In genomic region chr15:90214553-90215205, GRCh38 we compare ENCODE assay signal across 10 cellular contexts. TPM values are rescaled to one million over a fixed set of nuclear protein-coding genes. Genes with fewer than 3 reads are reported as not detected.
A peak's percentile ranks its signal among the peaks of the same experiment; 100 is the strongest.
DNase-seq lines count a peak whose midpoint lies in the region; ATAC-seq and TF ChIP-seq lines count a peak whose summit lies in the region.
"Had no signal": no experiment of that assay in that cellular context is flagged by ENCODE, and none has a peak within 500 bp of the region (broad histone marks: within the 10 kb centered on the region; RNA-seq: fewer than 3 reads in every experiment).

No MANE protein-coding gene starts in this region.

- TF ChIP-seq CTCF in right atrium auricular region (IDR thresholded peaks at IDR 0.05): no peak
- peak; percentile 39 for TF ChIP-seq CTCF in fibroblast of the aortic adventitia (IDR thresholded peaks at IDR 0.05; ENCODE audit: insufficient read depth, low read length)
- peak in 3 of 6 experiments; percentile 20 to 40 (median 21) for TF ChIP-seq CTCF in thyroid gland (IDR thresholded peaks at IDR 0.05)
- TF ChIP-seq CTCF in GM20000 (IDR thresholded peaks at IDR 0.05; ENCODE audit: extremely low read depth, missing control alignments): no peak

- H3K36me3 ChIP-seq in right atrium auricular region (peaks cover 9% of the 10 kb centered on the region), thyroid gland (peaks cover 0 to 8% of the 10 kb centered on the region in 2 donors)

- DNase-seq in cardiac septum (ENCODE audit: low spot score) (peak; percentile 6), right atrium auricular region (ENCODE audit: low spot score) (no peak), RPMI7951 (ENCODE audit: low read depth) (peak; percentile 36), fibroblast of the aortic adventitia (ENCODE audit: low read depth) (no peak), thyroid gland (peak; percentile 61 to 74), GM20000 (ENCODE audit: low spot score) (no peak), posterior vena cava (ENCODE audit: low spot score) (no peak)
- DNase-seq: CD4-positive, alpha-beta T cell had no signal

- intact Hi-C loops in cardiac septum (cut with DNase I) (no loop called here), thyroid gland (cut with DNase I) (no loop called here), posterior vena cava (cut with DNase I) (no loop called here)

- H3K9me3 ChIP-seq in right atrium auricular region: no peaks in the 10 kb centered on the region
- no peaks in the 10 kb centered on the region for H3K9me3 ChIP-seq in thyroid gland

- no peaks in the 10 kb centered on the region for H3K27me3 ChIP-seq in right atrium auricular region
- H3K27me3 ChIP-seq in thyroid gland: no peaks in the 10 kb centered on the region

- TF ChIP-seq POLR2A in thyroid gland (IDR thresholded peaks at IDR 0.05): no peak

- H3K4me3 ChIP-seq in right atrium auricular region: no peak overlapping the region
- no peak overlapping the region for H3K4me3 ChIP-seq in fibroblast of the aortic adventitia (ENCODE audit: low read depth, low read length)
- H3K4me3 ChIP-seq in thyroid gland (replicated peaks in 1 of 3): no peak overlapping the region

- 54% methylated on average over 8 of the region's 8 CpGs for WGBS in thyroid gland, 2 donors

- H3K27ac ChIP-seq in right atrium auricular region (no peak overlapping the region), thyroid gland (peak overlapping the region; percentile 82 to 95 (median 85))
- H3K27ac ChIP-seq: HL-60 had no signal

- ATAC-seq in GM21723 (IDR thresholded peaks at IDR 0.05; ENCODE audit: unreplicated experiment): no peak

- H3K4me1 ChIP-seq in right atrium auricular region (peaks cover 0 to 43% of the 10 kb centered on the region in 2 donors), thyroid gland (peaks cover 55 to 67% of the 10 kb centered on the region in 2 donors)

RNA-seq across cellular contexts. Expression of gene SEMA4B, which starts 13.5 kb away (rescaled TPM):
- total RNA-seq in cardiac septum: 21.2 TPM
- total RNA-seq in right atrium auricular region: 10 to 100 TPM; 22.1 to 31.6 TPM
- total RNA-seq in RPMI7951 (2014; rRNA removed; shearing (Covaris generic)): 18.1 and 20.9 TPM in 2 replicates
- total RNA-seq in fibroblast of the aortic adventitia (ENCODE audit: low replicate concordance): 9.2 and 14.5 TPM in 2 replicates
- total RNA-seq in thyroid gland: 100 to 1,000 TPM in 1 of 4 donors, 10 to 100 TPM in 3; 49.5 to 163 (median 69.9) TPM
- 10 to 100 TPM; 21.1 to 22.7 TPM for total RNA-seq in posterior vena cava

RNA-seq across cellular contexts. Expression of gene CIB1, which starts 19.1 kb away (rescaled TPM):
- total RNA-seq in cardiac septum: 69.9 TPM
- total RNA-seq in right atrium auricular region: 10 to 100 TPM; 24.9 to 31.1 TPM
- 86.9 and 92.3 TPM in 2 replicates for total RNA-seq in RPMI7951 (2014; rRNA removed; shearing (Covaris generic))
- total RNA-seq in fibroblast of the aortic adventitia (ENCODE audit: low replicate concordance): 12.8 and 32.3 TPM in 2 replicates
- total RNA-seq in thyroid gland: 10 to 100 TPM; 24.3 to 90.0 (median 30.8) TPM
- total RNA-seq in posterior vena cava: 10 to 100 TPM; 37.5 to 41.6 TPM

RNA-seq across cellular contexts. Expression of gene GDPGP1, which starts 19.3 kb away (rescaled TPM):
- total RNA-seq in cardiac septum (10.6 TPM), right atrium auricular region (10 to 100 TPM in 1 of 2 donors, 1 to 10 TPM in 1; 8.6 to 16.1 TPM), fibroblast of the aortic adventitia (ENCODE audit: low replicate concordance) (8.7 and 9.6 TPM in 2 replicates), thyroid gland (10 to 100 TPM in 2 of 4 donors, 1 to 10 TPM in 2; 7.1 to 28.1 (median 13.6) TPM), posterior vena cava (1 to 10 TPM; 4.1 to 5.9 TPM)
- 4.3 and 5.9 TPM in 2 replicates for total RNA-seq in RPMI7951 (2014; rRNA removed; shearing (Covaris generic))

RNA-seq across cellular contexts. Expression of gene TTLL13, which starts 34.7 kb away (rescaled TPM):
- total RNA-seq in cardiac septum (0.16 TPM), right atrium auricular region (not detected), fibroblast of the aortic adventitia (ENCODE audit: low replicate concordance) (0.09 TPM in 1 of 2 replicates, not detected in the other), thyroid gland (under 1 TPM in 2 of 4 donors, not detected in 2; 0.13 to 0.22 TPM), posterior vena cava (not detected)
- total RNA-seq in RPMI7951 (2014; rRNA removed; shearing (Covaris generic)): not detected in 2 replicates

RNA-seq across cellular contexts. Expression of gene NGRN, which starts 50.8 kb away (rescaled TPM):
- total RNA-seq in cardiac septum: 111 TPM
- 100 to 1,000 TPM; 107 to 110 TPM for total RNA-seq in right atrium auricular region
- total RNA-seq in RPMI7951 (2014; rRNA removed; shearing (Covaris generic)): 80.3 and 83.4 TPM in 2 replicates
- total RNA-seq in fibroblast of the aortic adventitia (ENCODE audit: low replicate concordance): 67.2 and 76.3 TPM in 2 replicates
- 100 to 1,000 TPM in 1 of 4 donors, 10 to 100 TPM in 3; 80.7 to 159 (median 96.4) TPM for total RNA-seq in thyroid gland
- 10 to 100 TPM; 81.6 to 89.7 TPM for total RNA-seq in posterior vena cava

Comparison
In these comparisons a context has a peak if more than half of its experiments do, and no peak if none do; other contexts are left out.
1. DNase-seq: peak in cardiac septum (single experiment), RPMI7951 (single experiment) and thyroid gland (2 of 2); none in right atrium auricular region (single experiment), fibroblast of the aortic adventitia (single experiment), GM20000 (single experiment) and posterior vena cava (single experiment).
2. H3K27ac ChIP-seq: peak in thyroid gland (3 of 3); none in right atrium auricular region (0 of 2).